Comparison of ENCODE assay signal across 1 cellular context in genomic region chr6:143739341-143739851, GRCh38.
TF ChIP-seq lines count a peak whose summit lies in the region.

No MANE protein-coding gene starts in this region.

TF ChIP-seq in H1, 55 proteins besides CTCF, POLR2A, EP300 and RAD21 (continued from another document):
- TF ChIP-seq CHD7 (IDR thresholded peaks at IDR 0.05; ENCODE audit: insufficient replicate concordance, low read length) (no peak), TAF1 (IDR thresholded peaks at IDR 0.05; ENCODE audit: low read depth, low read length) (no peak), POU5F1 (IDR thresholded peaks at IDR 0.05; ENCODE audit: low read depth, low read length) (no peak)
